1 cellular context compared by ENCODE assay signal in the genomic region with DNA sequence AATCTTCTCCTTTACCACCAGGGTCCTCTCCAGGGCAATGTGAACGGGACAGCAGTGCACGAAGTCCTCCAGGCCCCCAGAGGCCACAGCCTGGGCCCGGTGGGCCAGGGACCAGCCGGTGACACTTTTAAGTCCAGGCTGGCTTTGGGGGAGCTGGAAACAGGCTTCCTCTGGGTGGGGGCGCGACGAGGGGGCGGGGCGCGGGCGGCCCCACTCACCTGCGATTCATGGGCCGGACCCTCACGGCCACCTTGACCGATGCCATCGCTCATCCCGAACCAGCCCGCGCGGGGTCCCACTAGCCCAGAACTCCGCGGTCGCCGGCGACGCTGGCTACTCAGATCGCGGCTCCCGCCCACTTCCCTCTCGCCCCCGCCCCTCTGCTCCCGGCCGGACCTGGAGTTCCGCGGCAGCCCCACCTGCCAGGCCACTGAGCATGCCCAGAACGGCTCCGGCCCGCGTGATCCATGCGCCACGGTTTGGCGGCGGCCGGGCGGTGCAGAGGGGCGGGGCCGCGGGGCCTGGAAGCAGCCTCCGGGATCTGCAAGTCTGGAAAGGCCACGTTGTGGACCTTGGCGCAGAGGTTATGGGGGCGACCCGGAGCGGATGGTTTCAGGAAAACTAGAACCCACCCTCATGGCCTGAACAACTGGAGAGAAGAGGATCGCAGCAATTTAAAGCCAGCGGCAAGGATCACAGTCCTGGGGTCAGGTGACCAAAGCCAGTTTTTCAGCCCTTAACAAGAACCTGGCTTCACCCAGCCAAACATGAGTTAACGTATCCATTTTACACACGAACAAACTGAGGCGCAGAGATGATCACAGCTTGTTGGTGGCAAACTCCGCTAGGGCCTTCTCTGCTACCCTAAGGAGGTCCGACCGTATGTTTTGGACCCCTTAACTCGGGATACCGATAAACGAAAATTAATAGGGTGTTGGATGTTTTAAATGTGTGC.
A peak's percentile ranks its signal among the peaks of the same experiment; 100 is the strongest.
TF ChIP-seq lines count a peak whose summit lies in the region.

A gene with protein sequence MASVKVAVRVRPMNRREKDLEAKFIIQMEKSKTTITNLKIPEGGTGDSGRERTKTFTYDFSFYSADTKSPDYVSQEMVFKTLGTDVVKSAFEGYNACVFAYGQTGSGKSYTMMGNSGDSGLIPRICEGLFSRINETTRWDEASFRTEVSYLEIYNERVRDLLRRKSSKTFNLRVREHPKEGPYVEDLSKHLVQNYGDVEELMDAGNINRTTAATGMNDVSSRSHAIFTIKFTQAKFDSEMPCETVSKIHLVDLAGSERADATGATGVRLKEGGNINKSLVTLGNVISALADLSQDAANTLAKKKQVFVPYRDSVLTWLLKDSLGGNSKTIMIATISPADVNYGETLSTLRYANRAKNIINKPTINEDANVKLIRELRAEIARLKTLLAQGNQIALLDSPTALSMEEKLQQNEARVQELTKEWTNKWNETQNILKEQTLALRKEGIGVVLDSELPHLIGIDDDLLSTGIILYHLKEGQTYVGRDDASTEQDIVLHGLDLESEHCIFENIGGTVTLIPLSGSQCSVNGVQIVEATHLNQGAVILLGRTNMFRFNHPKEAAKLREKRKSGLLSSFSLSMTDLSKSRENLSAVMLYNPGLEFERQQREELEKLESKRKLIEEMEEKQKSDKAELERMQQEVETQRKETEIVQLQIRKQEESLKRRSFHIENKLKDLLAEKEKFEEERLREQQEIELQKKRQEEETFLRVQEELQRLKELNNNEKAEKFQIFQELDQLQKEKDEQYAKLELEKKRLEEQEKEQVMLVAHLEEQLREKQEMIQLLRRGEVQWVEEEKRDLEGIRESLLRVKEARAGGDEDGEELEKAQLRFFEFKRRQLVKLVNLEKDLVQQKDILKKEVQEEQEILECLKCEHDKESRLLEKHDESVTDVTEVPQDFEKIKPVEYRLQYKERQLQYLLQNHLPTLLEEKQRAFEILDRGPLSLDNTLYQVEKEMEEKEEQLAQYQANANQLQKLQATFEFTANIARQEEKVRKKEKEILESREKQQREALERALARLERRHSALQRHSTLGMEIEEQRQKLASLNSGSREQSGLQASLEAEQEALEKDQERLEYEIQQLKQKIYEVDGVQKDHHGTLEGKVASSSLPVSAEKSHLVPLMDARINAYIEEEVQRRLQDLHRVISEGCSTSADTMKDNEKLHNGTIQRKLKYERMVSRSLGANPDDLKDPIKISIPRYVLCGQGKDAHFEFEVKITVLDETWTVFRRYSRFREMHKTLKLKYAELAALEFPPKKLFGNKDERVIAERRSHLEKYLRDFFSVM (N-terminal part only) (minus strand): TSS at position 438 of the 955 bp plus-strand sequence. CDS start 173 bp downstream, at position 265.

TF ChIP-seq in HepG2, 621 proteins besides CTCF, POLR2A, EP300 and RAD21 (continued from another document and continues in another):
- TF ChIP-seq NFRKB (IDR thresholded peaks at IDR 0.05) (no peak), ZNF180 (CRISPR knock-in tag; IDR thresholded peaks at IDR 0.05; ENCODE audit: borderline replicate concordance, low read depth) (no peak), NFATC3 (CRISPR knock-in tag; IDR thresholded peaks at IDR 0.05) (peak; percentile 83; the same call in 1 of the 2 replicates), TGIF2 (CRISPR knock-in tag; IDR thresholded peaks at IDR 0.05) (peak; percentile 75), PCBP1 (IDR thresholded peaks at IDR 0.05; ENCODE audit: borderline replicate concordance, low read depth, low read length) (peak; percentile 94; the same call in 1 of the 2 replicates), TBL1XR1 (IDR thresholded peaks at IDR 0.05; ENCODE audit: borderline replicate concordance, low read length, partially characterized antibody) (no peak), ZNF543 (CRISPR knock-in tag; IDR thresholded peaks at IDR 0.05) (peak; percentile 66; the same call in 1 of the 2 replicates), HDAC2 (CRISPR knock-in tag; IDR thresholded peaks at IDR 0.05) (peak; percentile 87), CBX5 (CRISPR knock-in tag; IDR thresholded peaks at IDR 0.05; ENCODE audit: borderline replicate concordance) (peak; percentile 97), FOXC1 (CRISPR knock-in tag; IDR thresholded peaks at IDR 0.05; ENCODE audit: borderline replicate concordance) (peak; percentile 100; the same call in 1 of the 2 replicates), NR2F2 (IDR thresholded peaks at IDR 0.05; ENCODE audit: borderline replicate concordance, low read depth) (peak; percentile 25; the same call in 1 of the 2 replicates), ZBTB20 (CRISPR knock-in tag; IDR thresholded peaks at IDR 0.05; ENCODE audit: borderline replicate concordance, low read depth) (peak; percentile 72), POLR2G (IDR thresholded peaks at IDR 0.05; ENCODE audit: low read depth, low read length) (peak; percentile 95), YY1 (IDR thresholded peaks at IDR 0.05; ENCODE audit: insufficient read depth, insufficient replicate concordance, low read depth, low read length) (peak; percentile 89), MTF1 (CRISPR knock-in tag; IDR thresholded peaks at IDR 0.05) (peak; percentile 12; the same call in 1 of the 2 replicates), HMG20A (CRISPR knock-in tag; IDR thresholded peaks at IDR 0.05; ENCODE audit: borderline replicate concordance) (peak; percentile 52; the same call in 1 of the 2 replicates), ZSCAN25 (CRISPR knock-in tag; IDR thresholded peaks at IDR 0.05) (no peak; the same call in 1 of the 2 replicates), PHF20 (CRISPR knock-in tag; IDR thresholded peaks at IDR 0.05) (peak; percentile 78), ZFP41 (CRISPR knock-in tag; IDR thresholded peaks at IDR 0.05; ENCODE audit: borderline replicate concordance) (no peak; the same call in 1 of the 2 replicates), ZNF335 (CRISPR knock-in tag; IDR thresholded peaks at IDR 0.05) (no peak; the same call in 1 of the 2 replicates), KLF9 (CRISPR knock-in tag; IDR thresholded peaks at IDR 0.05; ENCODE audit: low read depth) (peak; percentile 81; the same call in 1 of the 2 replicates), HOXA9 (CRISPR knock-in tag; IDR thresholded peaks at IDR 0.05; ENCODE audit: borderline replicate concordance) (no peak), U2AF2 (IDR thresholded peaks at IDR 0.05; ENCODE audit: low read depth, low read length) (0 out of 2 replicates have a peak, but pooled peaks have one; percentile 46)
- TF ChIP-seq, protein P1, sequence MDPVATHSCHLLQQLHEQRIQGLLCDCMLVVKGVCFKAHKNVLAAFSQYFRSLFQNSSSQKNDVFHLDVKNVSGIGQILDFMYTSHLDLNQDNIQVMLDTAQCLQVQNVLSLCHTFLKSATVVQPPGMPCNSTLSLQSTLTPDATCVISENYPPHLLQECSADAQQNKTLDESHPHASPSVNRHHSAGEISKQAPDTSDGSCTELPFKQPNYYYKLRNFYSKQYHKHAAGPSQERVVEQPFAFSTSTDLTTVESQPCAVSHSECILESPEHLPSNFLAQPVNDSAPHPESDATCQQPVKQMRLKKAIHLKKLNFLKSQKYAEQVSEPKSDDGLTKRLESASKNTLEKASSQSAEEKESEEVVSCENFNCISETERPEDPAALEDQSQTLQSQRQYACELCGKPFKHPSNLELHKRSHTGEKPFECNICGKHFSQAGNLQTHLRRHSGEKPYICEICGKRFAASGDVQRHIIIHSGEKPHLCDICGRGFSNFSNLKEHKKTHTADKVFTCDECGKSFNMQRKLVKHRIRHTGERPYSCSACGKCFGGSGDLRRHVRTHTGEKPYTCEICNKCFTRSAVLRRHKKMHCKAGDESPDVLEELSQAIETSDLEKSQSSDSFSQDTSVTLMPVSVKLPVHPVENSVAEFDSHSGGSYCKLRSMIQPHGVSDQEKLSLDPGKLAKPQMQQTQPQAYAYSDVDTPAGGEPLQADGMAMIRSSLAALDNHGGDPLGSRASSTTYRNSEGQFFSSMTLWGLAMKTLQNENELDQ (CRISPR knock-in tag; IDR thresholded peaks at IDR 0.05; ENCODE audit: borderline replicate concordance): no peak
- TF ChIP-seq, protein P2, sequence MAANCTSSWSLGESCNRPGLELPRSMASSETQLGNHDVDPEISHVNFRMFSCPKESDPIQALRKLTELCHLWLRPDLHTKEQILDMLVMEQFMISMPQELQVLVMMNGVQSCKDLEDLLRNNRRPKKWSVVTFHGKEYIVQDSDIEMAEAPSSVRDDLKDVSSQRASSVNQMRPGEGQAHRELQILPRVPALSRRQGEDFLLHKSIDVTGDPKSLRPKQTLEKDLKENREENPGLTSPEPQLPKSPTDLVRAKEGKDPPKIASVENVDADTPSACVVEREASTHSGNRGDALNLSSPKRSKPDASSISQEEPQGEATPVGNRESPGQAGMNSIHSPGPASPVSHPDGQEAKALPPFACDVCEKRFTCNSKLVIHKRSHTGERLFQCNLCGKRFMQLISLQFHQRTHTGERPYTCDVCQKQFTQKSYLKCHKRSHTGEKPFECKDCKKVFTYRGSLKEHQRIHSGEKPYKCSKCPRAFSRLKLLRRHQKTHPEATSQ (CRISPR knock-in tag; IDR thresholded peaks at IDR 0.05; ENCODE audit: borderline replicate concordance): peak; percentile 81
- TF ChIP-seq, protein P3, sequence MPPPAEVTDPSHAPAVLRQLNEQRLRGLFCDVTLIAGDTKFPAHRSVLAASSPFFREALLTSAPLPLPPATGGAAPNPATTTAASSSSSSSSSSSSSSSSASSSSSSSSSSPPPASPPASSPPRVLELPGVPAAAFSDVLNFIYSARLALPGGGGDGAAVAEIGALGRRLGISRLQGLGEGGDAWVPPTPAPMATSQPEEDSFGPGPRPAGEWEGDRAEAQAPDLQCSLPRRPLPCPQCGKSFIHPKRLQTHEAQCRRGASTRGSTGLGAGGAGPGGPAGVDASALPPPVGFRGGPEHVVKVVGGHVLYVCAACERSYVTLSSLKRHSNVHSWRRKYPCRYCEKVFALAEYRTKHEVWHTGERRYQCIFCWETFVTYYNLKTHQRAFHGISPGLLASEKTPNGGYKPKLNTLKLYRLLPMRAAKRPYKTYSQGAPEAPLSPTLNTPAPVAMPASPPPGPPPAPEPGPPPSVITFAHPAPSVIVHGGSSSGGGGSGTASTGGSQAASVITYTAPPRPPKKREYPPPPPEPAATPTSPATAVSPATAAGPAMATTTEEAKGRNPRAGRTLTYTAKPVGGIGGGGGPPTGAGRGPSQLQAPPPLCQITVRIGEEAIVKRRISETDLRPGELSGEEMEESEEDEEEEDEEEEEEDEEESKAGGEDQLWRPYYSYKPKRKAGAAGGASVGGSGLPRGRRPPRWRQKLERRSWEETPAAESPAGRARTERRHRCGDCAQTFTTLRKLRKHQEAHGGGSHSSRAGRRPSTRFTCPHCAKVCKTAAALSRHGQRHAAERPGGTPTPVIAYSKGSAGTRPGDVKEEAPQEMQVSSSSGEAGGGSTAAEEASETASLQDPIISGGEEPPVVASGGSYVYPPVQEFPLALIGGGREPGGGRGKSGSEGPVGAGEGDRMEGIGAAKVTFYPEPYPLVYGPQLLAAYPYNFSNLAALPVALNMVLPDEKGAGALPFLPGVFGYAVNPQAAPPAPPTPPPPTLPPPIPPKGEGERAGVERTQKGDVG (CRISPR knock-in tag; IDR thresholded peaks at IDR 0.05; ENCODE audit: borderline replicate concordance): no peak
- TF ChIP-seq, protein P4, sequence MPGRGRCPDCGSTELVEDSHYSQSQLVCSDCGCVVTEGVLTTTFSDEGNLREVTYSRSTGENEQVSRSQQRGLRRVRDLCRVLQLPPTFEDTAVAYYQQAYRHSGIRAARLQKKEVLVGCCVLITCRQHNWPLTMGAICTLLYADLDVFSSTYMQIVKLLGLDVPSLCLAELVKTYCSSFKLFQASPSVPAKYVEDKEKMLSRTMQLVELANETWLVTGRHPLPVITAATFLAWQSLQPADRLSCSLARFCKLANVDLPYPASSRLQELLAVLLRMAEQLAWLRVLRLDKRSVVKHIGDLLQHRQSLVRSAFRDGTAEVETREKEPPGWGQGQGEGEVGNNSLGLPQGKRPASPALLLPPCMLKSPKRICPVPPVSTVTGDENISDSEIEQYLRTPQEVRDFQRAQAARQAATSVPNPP (CRISPR knock-in tag; IDR thresholded peaks at IDR 0.05): peak; percentile 85
- TF ChIP-seq, protein P5, sequence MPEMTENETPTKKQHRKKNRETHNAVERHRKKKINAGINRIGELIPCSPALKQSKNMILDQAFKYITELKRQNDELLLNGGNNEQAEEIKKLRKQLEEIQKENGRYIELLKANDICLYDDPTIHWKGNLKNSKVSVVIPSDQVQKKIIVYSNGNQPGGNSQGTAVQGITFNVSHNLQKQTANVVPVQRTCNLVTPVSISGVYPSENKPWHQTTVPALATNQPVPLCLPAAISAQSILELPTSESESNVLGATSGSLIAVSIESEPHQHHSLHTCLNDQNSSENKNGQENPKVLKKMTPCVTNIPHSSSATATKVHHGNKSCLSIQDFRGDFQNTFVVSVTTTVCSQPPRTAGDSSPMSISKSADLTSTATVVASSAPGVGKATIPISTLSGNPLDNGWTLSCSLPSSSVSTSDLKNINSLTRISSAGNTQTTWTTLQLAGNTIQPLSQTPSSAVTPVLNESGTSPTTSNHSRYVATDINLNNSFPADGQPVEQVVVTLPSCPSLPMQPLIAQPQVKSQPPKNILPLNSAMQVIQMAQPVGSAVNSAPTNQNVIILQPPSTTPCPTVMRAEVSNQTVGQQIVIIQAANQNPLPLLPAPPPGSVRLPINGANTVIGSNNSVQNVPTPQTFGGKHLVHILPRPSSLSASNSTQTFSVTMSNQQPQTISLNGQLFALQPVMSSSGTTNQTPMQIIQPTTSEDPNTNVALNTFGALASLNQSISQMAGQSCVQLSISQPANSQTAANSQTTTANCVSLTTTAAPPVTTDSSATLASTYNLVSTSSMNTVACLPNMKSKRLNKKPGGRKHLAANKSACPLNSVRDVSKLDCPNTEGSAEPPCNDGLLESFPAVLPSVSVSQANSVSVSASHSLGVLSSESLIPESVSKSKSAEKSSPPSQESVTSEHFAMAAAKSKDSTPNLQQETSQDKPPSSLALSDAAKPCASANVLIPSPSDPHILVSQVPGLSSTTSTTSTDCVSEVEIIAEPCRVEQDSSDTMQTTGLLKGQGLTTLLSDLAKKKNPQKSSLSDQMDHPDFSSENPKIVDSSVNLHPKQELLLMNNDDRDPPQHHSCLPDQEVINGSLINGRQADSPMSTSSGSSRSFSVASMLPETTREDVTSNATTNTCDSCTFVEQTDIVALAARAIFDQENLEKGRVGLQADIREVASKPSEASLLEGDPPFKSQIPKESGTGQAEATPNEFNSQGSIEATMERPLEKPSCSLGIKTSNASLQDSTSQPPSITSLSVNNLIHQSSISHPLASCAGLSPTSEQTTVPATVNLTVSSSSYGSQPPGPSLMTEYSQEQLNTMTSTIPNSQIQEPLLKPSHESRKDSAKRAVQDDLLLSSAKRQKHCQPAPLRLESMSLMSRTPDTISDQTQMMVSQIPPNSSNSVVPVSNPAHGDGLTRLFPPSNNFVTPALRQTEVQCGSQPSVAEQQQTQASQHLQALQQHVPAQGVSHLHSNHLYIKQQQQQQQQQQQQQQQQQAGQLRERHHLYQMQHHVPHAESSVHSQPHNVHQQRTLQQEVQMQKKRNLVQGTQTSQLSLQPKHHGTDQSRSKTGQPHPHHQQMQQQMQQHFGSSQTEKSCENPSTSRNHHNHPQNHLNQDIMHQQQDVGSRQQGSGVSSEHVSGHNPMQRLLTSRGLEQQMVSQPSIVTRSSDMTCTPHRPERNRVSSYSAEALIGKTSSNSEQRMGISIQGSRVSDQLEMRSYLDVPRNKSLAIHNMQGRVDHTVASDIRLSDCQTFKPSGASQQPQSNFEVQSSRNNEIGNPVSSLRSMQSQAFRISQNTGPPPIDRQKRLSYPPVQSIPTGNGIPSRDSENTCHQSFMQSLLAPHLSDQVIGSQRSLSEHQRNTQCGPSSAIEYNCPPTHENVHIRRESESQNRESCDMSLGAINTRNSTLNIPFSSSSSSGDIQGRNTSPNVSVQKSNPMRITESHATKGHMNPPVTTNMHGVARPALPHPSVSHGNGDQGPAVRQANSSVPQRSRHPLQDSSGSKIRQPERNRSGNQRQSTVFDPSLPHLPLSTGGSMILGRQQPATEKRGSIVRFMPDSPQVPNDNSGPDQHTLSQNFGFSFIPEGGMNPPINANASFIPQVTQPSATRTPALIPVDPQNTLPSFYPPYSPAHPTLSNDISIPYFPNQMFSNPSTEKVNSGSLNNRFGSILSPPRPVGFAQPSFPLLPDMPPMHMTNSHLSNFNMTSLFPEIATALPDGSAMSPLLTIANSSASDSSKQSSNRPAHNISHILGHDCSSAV (CRISPR knock-in tag; IDR thresholded peaks at IDR 0.05; ENCODE audit: borderline replicate concordance): no peak
